In the genomic region with DNA sequence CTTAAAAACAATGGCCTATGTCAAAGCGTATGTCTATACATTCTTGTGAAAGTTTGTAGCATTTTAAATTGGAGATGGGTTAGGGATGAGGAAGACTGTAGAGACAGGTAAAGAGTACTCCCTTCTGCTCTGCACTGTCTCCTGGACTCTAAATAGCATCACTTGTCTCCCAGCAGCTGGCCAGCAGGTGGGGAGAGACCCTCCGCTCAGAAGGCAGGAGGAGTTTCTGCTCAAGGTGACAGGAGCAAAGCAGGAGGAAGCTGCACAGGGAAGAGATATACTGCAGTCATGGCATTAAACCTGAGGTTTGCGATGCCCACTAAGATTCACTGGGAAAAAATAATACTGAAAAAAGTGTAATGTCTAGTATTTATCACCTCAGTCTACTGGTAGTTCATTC, we compare ENCODE assay signal across 1 cellular context.
TF ChIP-seq lines count a peak whose summit lies in the region.

No MANE protein-coding gene starts in this region.

TF ChIP-seq in GM23338, 12 proteins besides CTCF, POLR2A, EP300 and RAD21:
- TF ChIP-seq, protein P1, sequence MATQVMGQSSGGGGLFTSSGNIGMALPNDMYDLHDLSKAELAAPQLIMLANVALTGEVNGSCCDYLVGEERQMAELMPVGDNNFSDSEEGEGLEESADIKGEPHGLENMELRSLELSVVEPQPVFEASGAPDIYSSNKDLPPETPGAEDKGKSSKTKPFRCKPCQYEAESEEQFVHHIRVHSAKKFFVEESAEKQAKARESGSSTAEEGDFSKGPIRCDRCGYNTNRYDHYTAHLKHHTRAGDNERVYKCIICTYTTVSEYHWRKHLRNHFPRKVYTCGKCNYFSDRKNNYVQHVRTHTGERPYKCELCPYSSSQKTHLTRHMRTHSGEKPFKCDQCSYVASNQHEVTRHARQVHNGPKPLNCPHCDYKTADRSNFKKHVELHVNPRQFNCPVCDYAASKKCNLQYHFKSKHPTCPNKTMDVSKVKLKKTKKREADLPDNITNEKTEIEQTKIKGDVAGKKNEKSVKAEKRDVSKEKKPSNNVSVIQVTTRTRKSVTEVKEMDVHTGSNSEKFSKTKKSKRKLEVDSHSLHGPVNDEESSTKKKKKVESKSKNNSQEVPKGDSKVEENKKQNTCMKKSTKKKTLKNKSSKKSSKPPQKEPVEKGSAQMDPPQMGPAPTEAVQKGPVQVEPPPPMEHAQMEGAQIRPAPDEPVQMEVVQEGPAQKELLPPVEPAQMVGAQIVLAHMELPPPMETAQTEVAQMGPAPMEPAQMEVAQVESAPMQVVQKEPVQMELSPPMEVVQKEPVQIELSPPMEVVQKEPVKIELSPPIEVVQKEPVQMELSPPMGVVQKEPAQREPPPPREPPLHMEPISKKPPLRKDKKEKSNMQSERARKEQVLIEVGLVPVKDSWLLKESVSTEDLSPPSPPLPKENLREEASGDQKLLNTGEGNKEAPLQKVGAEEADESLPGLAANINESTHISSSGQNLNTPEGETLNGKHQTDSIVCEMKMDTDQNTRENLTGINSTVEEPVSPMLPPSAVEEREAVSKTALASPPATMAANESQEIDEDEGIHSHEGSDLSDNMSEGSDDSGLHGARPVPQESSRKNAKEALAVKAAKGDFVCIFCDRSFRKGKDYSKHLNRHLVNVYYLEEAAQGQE (IDR thresholded peaks at IDR 0.05; ENCODE audit: unreplicated experiment) = no peak
- TF ChIP-seq ZNF331 (CRISPR knock-in tag; IDR thresholded peaks at IDR 0.05; ENCODE audit: low read depth) (no peak), EZH2phosphoT487 (IDR thresholded peaks at IDR 0.05; ENCODE audit: unreplicated experiment) (no peak), CREB1 (CRISPR knock-in tag; IDR thresholded peaks at IDR 0.05; ENCODE audit: low read depth) (no peak), STAT1 (IDR thresholded peaks at IDR 0.05; ENCODE audit: unreplicated experiment) (no peak), ZNF114 (CRISPR knock-in tag; IDR thresholded peaks at IDR 0.05) (no peak), EZH2 (IDR thresholded peaks at IDR 0.05; ENCODE audit: low read depth, unreplicated experiment) (no peak), POLR2AphosphoS5 (IDR thresholded peaks at IDR 0.05; ENCODE audit: low read depth) (no peak), NANOG (IDR thresholded peaks at IDR 0.05; ENCODE audit: borderline replicate concordance) (no peak), JUNB (IDR thresholded peaks at IDR 0.05; ENCODE audit: unreplicated experiment) (no peak)
- TF ChIP-seq, protein P2, sequence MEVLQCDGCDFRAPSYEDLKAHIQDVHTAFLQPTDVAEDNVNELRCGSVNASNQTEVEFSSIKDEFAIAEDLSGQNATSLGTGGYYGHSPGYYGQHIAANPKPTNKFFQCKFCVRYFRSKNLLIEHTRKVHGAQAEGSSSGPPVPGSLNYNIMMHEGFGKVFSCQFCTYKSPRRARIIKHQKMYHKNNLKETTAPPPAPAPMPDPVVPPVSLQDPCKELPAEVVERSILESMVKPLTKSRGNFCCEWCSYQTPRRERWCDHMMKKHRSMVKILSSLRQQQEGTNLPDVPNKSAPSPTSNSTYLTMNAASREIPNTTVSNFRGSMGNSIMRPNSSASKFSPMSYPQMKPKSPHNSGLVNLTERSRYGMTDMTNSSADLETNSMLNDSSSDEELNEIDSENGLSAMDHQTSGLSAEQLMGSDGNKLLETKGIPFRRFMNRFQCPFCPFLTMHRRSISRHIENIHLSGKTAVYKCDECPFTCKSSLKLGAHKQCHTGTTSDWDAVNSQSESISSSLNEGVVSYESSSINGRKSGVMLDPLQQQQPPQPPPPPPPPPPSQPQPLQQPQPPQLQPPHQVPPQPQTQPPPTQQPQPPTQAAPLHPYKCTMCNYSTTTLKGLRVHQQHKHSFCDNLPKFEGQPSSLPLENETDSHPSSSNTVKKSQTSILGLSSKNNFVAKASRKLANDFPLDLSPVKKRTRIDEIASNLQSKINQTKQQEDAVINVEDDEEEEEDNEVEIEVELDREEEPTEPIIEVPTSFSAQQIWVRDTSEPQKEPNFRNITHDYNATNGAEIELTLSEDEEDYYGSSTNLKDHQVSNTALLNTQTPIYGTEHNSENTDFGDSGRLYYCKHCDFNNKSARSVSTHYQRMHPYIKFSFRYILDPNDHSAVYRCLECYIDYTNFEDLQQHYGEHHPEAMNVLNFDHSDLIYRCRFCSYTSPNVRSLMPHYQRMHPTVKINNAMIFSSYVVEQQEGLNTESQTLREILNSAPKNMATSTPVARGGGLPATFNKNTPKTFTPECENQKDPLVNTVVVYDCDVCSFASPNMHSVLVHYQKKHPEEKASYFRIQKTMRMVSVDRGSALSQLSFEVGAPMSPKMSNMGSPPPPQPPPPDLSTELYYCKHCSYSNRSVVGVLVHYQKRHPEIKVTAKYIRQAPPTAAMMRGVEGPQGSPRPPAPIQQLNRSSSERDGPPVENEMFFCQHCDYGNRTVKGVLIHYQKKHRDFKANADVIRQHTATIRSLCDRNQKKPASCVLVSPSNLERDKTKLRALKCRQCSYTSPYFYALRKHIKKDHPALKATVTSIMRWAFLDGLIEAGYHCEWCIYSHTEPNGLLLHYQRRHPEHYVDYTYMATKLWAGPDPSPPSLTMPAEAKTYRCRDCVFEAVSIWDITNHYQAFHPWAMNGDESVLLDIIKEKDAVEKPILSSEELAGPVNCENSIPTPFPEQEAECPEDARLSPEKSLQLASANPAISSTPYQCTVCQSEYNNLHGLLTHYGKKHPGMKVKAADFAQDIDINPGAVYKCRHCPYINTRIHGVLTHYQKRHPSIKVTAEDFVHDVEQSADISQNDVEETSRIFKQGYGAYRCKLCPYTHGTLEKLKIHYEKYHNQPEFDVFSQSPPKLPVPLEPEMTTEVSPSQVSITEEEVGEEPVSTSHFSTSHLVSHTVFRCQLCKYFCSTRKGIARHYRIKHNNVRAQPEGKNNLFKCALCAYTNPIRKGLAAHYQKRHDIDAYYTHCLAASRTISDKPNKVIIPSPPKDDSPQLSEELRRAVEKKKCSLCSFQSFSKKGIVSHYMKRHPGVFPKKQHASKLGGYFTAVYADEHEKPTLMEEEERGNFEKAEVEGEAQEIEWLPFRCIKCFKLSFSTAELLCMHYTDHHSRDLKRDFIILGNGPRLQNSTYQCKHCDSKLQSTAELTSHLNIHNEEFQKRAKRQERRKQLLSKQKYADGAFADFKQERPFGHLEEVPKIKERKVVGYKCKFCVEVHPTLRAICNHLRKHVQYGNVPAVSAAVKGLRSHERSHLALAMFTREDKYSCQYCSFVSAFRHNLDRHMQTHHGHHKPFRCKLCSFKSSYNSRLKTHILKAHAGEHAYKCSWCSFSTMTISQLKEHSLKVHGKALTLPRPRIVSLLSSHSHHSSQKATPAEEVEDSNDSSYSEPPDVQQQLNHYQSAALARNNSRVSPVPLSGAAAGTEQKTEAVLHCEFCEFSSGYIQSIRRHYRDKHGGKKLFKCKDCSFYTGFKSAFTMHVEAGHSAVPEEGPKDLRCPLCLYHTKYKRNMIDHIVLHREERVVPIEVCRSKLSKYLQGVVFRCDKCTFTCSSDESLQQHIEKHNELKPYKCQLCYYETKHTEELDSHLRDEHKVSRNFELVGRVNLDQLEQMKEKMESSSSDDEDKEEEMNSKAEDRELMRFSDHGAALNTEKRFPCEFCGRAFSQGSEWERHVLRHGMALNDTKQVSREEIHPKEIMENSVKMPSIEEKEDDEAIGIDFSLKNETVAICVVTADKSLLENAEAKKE (CRISPR knock-in tag; IDR thresholded peaks at IDR 0.05) = no peak
- TF ChIP-seq, protein P3, sequence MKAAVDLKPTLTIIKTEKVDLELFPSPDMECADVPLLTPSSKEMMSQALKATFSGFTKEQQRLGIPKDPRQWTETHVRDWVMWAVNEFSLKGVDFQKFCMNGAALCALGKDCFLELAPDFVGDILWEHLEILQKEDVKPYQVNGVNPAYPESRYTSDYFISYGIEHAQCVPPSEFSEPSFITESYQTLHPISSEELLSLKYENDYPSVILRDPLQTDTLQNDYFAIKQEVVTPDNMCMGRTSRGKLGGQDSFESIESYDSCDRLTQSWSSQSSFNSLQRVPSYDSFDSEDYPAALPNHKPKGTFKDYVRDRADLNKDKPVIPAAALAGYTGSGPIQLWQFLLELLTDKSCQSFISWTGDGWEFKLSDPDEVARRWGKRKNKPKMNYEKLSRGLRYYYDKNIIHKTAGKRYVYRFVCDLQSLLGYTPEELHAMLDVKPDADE (IDR thresholded peaks at IDR 0.05) = no peak
TF ChIP-seq in GM23338: peak in this region for 0.
